Comparison of ENCODE assay signal across 9 cellular contexts in the genomic region with DNA sequence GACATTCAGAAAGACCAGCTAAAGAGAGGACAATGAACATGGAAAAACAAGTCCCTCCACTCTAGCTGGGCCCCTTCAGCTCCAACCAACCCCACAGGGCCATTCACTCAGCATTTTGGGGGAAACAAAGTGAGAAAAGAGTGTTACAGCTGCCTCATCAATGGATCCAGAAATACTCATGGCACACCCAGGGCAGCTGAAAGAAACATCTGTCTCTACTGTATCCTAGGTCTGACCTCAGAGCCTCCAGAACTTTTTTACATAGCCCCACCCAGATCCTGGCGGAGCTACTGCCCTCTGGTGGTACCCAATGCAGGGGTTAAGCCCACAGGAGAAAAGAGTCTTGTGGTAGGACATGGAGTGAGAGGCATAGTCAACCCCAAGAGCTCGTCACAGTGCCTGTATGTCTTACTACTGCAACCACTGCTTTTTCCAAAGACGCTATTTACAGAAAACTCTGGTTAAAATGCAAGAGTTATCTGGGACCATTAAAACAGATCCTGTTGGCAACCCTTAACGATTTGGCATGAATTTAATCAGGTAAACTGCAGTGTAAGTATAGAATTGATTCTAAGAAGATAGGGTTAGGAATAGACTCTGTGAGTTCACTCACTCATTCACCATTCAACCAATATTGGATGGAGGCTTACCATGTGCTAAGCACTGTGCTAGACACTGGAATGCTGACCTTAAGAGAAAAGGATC. TPM values are rescaled to one million over a fixed set of nuclear protein-coding genes. Genes with fewer than 3 reads are reported as not detected.
DNase-seq lines count a peak whose midpoint lies in the region; ATAC-seq and TF ChIP-seq lines count a peak whose summit lies in the region.
"Had no signal": no experiment of that assay in that cellular context is flagged by ENCODE, and none has a peak within 500 bp of the region (broad histone marks: within the 10 kb centered on the region; RNA-seq: fewer than 3 reads in every experiment).

No MANE protein-coding gene starts in this region.

- ATAC-seq in GM19452 (IDR thresholded peaks at IDR 0.05; ENCODE audit: unreplicated experiment): no peak
- ATAC-seq in GM19035 (IDR thresholded peaks at IDR 0.05; ENCODE audit: unreplicated experiment): no peak

- H3K27ac ChIP-seq in esophagus squamous epithelium: peak overlapping the region in 2 of 4 donors; percentile 23 to 36

- TF ChIP-seq POLR2A in esophagus squamous epithelium (IDR thresholded peaks at IDR 0.05): no peak

- WGBS in esophagus squamous epithelium, 2 donors: 57 to 75% methylated on average over 4 of the region's 4 CpGs

- no peaks in the 10 kb centered on the region for H3K9me3 ChIP-seq in esophagus squamous epithelium

- DNase-seq in DMS153 (lab: John Stamatoyannopoulos, UW) (peak; percentile 15), DMS153 treated with DMSO at 0.1 percent for 48 hours (lab: John Stamatoyannopoulos, UW; ENCODE audit: unreplicated experiment) (no peak), Kasumi-1 (lab: John Stamatoyannopoulos, UW) (peak; percentile 62 to 80), UCSD-AML1 (lab: John Stamatoyannopoulos, UW; ENCODE audit: unreplicated experiment) (peak; percentile 51), esophagus squamous epithelium (lab: John Stamatoyannopoulos, UW) (no peak)
- DNase-seq in stimulated activated CD4-positive, alpha-beta T cell treated with anti-CD3 and anti-CD28 coated beads, Interleukin-15, amount 100 ng/mL, for 48 hours (ENCODE audit: low read depth in 2 of 2): peak; percentile 50 to 52

- H3K27me3 ChIP-seq in esophagus squamous epithelium: no peaks in the 10 kb centered on the region

- H3K4me3 ChIP-seq in esophagus squamous epithelium: no peak overlapping the region

- TF ChIP-seq CTCF in esophagus squamous epithelium (IDR thresholded peaks at IDR 0.05): peak in 5 of 6 experiments; percentile 51 to 83 (median 70)

- H3K36me3 ChIP-seq in esophagus squamous epithelium: peaks cover 0 to 11% (median 0%) of the 10 kb centered on the region in 3 donors

- intact Hi-C loops in esophagus squamous epithelium (cut with DNase I): no loop called here

- peaks cover 0 to 38% (median 7%) of the 10 kb centered on the region in 3 donors for H3K4me1 ChIP-seq in esophagus squamous epithelium

RNA-seq across cellular contexts. Expression of a gene that starts 37.4 kb away (rescaled TPM):
- total RNA-seq in esophagus squamous epithelium: 10 to 100 TPM; 29.5 to 55.3 (median 38.2) TPM
- total RNA-seq: activated CD8-positive, alpha-beta memory T cell treated with anti-CD3 and anti-CD28 coated beads for 36 hours had no signal

RNA-seq across cellular contexts. Expression of a gene that starts 45.0 kb away (rescaled TPM):
- total RNA-seq in esophagus squamous epithelium: 100 to 1,000 TPM; 176 to 240 (median 198) TPM

RNA-seq across cellular contexts. Expression of a gene that starts 51.7 kb away (rescaled TPM):
- total RNA-seq in esophagus squamous epithelium: 10 to 100 TPM; 12.8 to 21.5 (median 18.7) TPM

Comparison
In these comparisons a context has a peak if more than half of its experiments do, and no peak if none do; other contexts are left out.
1. DNase-seq: peak in DMS153 (single experiment), Kasumi-1 (2 of 2), UCSD-AML1 (single experiment) and stimulated activated CD4-positive, alpha-beta T cell treated with anti-CD3 and anti-CD28 coated beads, Interleukin-15, amount 100 ng/mL, for 48 hours (2 of 2); none in DMS153 treated with DMSO at 0.1 percent for 48 hours (single experiment) and esophagus squamous epithelium (single experiment).